In the genomic region with DNA sequence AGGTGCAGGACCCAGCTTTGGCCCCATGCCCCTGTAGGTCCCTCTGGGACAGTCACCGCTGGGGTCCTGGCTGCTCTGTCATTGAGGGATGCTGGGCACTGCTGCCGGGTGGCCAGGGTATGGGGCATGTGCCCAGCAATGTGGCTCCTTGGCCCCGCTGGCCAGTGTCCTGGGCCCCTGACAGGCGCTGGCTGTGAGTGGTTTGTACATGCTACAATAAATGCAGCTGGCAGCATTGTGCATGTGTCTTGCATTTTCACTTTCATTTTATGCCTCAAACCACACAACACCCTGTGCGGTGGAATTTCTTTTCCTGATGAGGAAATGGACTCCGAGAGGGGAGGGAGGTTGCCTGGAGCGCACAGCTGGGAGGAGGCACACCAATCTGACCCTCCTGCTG, we compare ENCODE assay signal across 9 cellular contexts. TPM values are rescaled to one million over a fixed set of nuclear protein-coding genes. Genes with fewer than 3 reads are reported as not detected.
DNase-seq lines count a peak whose midpoint lies in the region; ATAC-seq and TF ChIP-seq lines count a peak whose summit lies in the region.
"Had no signal": no experiment of that assay in that cellular context is flagged by ENCODE, and none has a peak within 500 bp of the region (broad histone marks: within the 10 kb centered on the region; RNA-seq: fewer than 3 reads in every experiment).

No MANE protein-coding gene starts in this region.

- TF ChIP-seq CTCF in choroid plexus epithelial cell (conservative IDR thresholded peaks at IDR 0.05; ENCODE audit: low read depth, low read length): no peak

- DNase-seq in NAMALWA (ENCODE audit: low spot score) (peak; percentile 36), choroid plexus epithelial cell (ENCODE audit: low read depth) (peak; percentile 72), renal cortical epithelial cell (ENCODE audit: low read depth) (peak; percentile 66), NCI-H524 (lab: John Stamatoyannopoulos, UW) (no peak), NCI-H446 (lab: John Stamatoyannopoulos, UW) (no peak), iPS-NIHi11 (ENCODE audit: low spot score) (no peak)
- DNase-seq: stimulated activated CD4-positive, alpha-beta T cell treated with anti-CD3 and anti-CD28 coated beads, Interleukin-4, amount 100 ng/mL, for 24 hours had no signal

- ATAC-seq in GM18517 (IDR thresholded peaks at IDR 0.05; ENCODE audit: unreplicated experiment): peak; percentile 44
- no peak for ATAC-seq in HG02571 (IDR thresholded peaks at IDR 0.05; ENCODE audit: unreplicated experiment)

- no peak overlapping the region for H3K4me3 ChIP-seq in choroid plexus epithelial cell (ENCODE audit: low read depth, low read length)

RNA-seq across cellular contexts. Expression of gene TSPAN17, which starts 11.5 kb away (rescaled TPM):
- 38.5 and 43.8 TPM in 2 replicates for total RNA-seq in renal cortical epithelial cell

RNA-seq across cellular contexts. Expression of gene EIF4E1B, which starts 28.3 kb away (rescaled TPM):
- total RNA-seq in renal cortical epithelial cell: not detected in 2 replicates

RNA-seq across cellular contexts. Expression of gene SNCB, which starts 28.5 kb away (rescaled TPM):
- total RNA-seq in renal cortical epithelial cell: not detected in 2 replicates

RNA-seq across cellular contexts. Expression of gene GPRIN1, which starts 48.9 kb away (rescaled TPM):
- 13.2 and 15.3 TPM in 2 replicates for total RNA-seq in renal cortical epithelial cell

Comparison
In these comparisons a context has a peak if more than half of its experiments do, and no peak if none do; other contexts are left out.
1. DNase-seq: peak in NAMALWA (single experiment), choroid plexus epithelial cell (single experiment) and renal cortical epithelial cell (single experiment); none in NCI-H524 (0 of 2), NCI-H446 (0 of 2) and iPS-NIHi11 (single experiment).